Comparison of ENCODE assay signal across 8 cellular contexts in the genomic region with DNA sequence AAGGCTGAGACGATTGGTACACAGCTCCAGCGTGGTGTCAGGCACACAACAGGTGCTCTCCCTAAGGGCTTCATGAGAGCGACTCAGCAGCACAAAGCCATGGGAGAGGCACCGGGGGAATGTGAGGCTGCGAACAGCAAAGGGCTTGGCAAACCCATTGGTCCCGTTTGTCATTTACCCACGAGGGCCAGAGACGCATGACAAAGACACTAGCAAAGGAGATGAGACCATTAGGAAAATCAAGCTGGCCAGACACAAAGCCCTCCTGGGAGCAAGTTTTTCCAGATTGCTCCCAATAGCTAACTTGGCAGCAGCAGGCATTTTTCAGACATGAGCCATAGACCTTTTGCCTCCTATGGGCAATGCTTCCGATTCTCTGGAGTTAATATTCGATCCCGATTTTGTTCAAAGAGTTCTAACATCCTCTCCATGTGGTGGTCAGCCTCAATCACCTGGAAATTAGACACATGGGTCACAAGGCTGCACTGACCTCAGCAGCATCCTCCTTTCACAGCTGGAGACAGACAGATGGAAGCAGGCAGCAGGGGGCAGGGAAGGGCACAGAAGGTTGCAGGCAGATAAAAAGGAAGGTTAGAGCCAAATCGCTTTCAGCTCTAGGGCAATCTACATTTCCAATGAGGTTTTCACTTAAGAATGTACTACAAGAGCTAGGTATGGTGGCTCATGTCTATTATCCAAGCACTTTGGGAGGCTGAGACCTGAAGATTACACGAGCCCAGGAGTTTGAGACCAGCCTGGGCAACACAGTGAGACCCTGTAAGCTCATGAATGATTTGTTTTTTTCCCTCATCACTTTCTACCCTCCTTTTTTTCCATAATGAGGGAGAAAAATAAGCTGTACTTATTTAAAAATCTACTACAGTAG. TPM values are rescaled to one million over a fixed set of nuclear protein-coding genes. Genes with fewer than 3 reads are reported as not detected.
DNase-seq lines count a peak whose midpoint lies in the region; ATAC-seq and TF ChIP-seq lines count a peak whose summit lies in the region.

No MANE protein-coding gene starts in this region.

- H3K27ac ChIP-seq in WERI-Rb-1 (no peak overlapping the region), stomach smooth muscle (ENCODE audit: low read length) (peak overlapping the region; percentile 18), neuronal stem cell (replicated peaks; ENCODE audit: low read length) (no peak overlapping the region)

- ATAC-seq in left ventricle myocardium superior: peak; percentile 21
- ATAC-seq in GM21619 (IDR thresholded peaks at IDR 0.05; ENCODE audit: unreplicated experiment): no peak
- ATAC-seq in stimulated activated naive CD8-positive, alpha-beta T cell treated with anti-CD3 and anti-CD28 coated beads, Interleukin-15, Interleukin-2, amounts not matched to agents 100 U/mL and 50 U/mL, for 24 hours: no peak

- H3K27me3 ChIP-seq in WERI-Rb-1 (ENCODE audit: insufficient read depth, low read depth, severe bottlenecking) (no peaks in the 10 kb centered on the region), stomach smooth muscle (ENCODE audit: control insufficient read depth in 1 of 2, insufficient read depth in 2 of 2, low read length in 2 of 2) (no peaks in the 10 kb centered on the region), neuronal stem cell (ENCODE audit: control insufficient read depth in 3 of 3, insufficient read depth in 3 of 3, low read depth in 1 of 3, low read length in 3 of 3) (no peaks in the 10 kb centered on the region)

- no CpG with 5 or more reads among the region's 13 CpGs for WGBS in neuronal stem cell (ENCODE audit: extremely low coverage in 2 of 2, insufficient read length in 2 of 2, insufficient replicate concordance in 1 of 2), 2 donors

- H2AK5ac ChIP-seq in neuronal stem cell (ENCODE audit: low read depth, low read length): no peak overlapping the region

- no peak overlapping the region for H2BK15ac ChIP-seq in neuronal stem cell (ENCODE audit: low read length)

- no peak for TF ChIP-seq CTCF in WERI-Rb-1 (IDR thresholded peaks at IDR 0.05; ENCODE audit: low read depth, low read length)

- intact Hi-C loops in left ventricle myocardium superior (cut with micrococcal nuclease): no loop called here

- no peaks in the 10 kb centered on the region for H3K79me1 ChIP-seq in neuronal stem cell (ENCODE audit: low read depth, low read length)

- no peak overlapping the region for H2AFZ ChIP-seq in neuronal stem cell (ENCODE audit: low read length)

- H2BK12ac ChIP-seq in neuronal stem cell (ENCODE audit: low read length): no peak overlapping the region

- no peak overlapping the region for H4K91ac ChIP-seq in neuronal stem cell (ENCODE audit: low read depth, low read length, poor library complexity)

- no peak overlapping the region for H3K4ac ChIP-seq in neuronal stem cell (ENCODE audit: low read length)

- no peak overlapping the region for H3K4me2 ChIP-seq in neuronal stem cell (ENCODE audit: insufficient read depth, low read length, poor library complexity, severe bottlenecking)

- no peak overlapping the region for H3K18ac ChIP-seq in neuronal stem cell (ENCODE audit: low read length)

- no peak overlapping the region for H2BK120ac ChIP-seq in neuronal stem cell (ENCODE audit: low read depth, low read length)

- no peak overlapping the region for H2BK5ac ChIP-seq in neuronal stem cell (ENCODE audit: low read length)

- peak; percentile 85 for DNase-seq in HK-2 (ENCODE audit: unreplicated experiment)
- peak; percentile 37 for DNase-seq in WERI-Rb-1
- peak; percentile 62 for DNase-seq in left ventricle myocardium superior
- DNase-seq in neuronal stem cell (ENCODE audit: low spot score): no peak
- no peak for DNase-seq in stimulated activated naive CD8-positive, alpha-beta T cell treated with anti-CD3 and anti-CD28 coated beads, Interleukin-15, Interleukin-2, amounts not matched to agents 100 U/mL and 50 U/mL, for 24 hours
- no peak for DNase-seq in NCI-H526 (lab: John Stamatoyannopoulos, UW)

- no peak overlapping the region for H3K14ac ChIP-seq in neuronal stem cell (ENCODE audit: low read length)

- H3K9ac ChIP-seq in stomach smooth muscle (ENCODE audit: low read length in 2 of 2): no peak overlapping the region
- H3K9ac ChIP-seq in neuronal stem cell (ENCODE audit: low read depth, low read length, poor library complexity): no peak overlapping the region

- H3K4me1 ChIP-seq in stomach smooth muscle (ENCODE audit: control insufficient read depth, insufficient read depth, low read length) (peaks cover 37% of the 10 kb centered on the region), neuronal stem cell (ENCODE audit: control insufficient read depth in 2 of 2, insufficient read depth in 1 of 2, low read depth in 1 of 2, low read length in 2 of 2) (peaks cover 22 to 26% of the 10 kb centered on the region in 2 donors)

- H3K36me3 ChIP-seq in WERI-Rb-1 (no peaks in the 10 kb centered on the region; the same call in 1 of the 2 replicates), stomach smooth muscle (ENCODE audit: control insufficient read depth in 2 of 2, insufficient read depth in 2 of 2, low read length in 2 of 2) (peaks cover 16 to 23% of the 10 kb centered on the region in 2 donors), neuronal stem cell (replicated peaks in 1 of 2; ENCODE audit: control insufficient read depth in 2 of 2, insufficient read depth in 2 of 2, low read length in 2 of 2) (peaks cover 2 to 45% of the 10 kb centered on the region in 2 donors)

- H3K23ac ChIP-seq in neuronal stem cell (ENCODE audit: low read depth, low read length, poor library complexity): no peak overlapping the region

- no peak overlapping the region for H4K8ac ChIP-seq in neuronal stem cell (ENCODE audit: low read depth, low read length)

- H3K4me3 ChIP-seq in WERI-Rb-1 (ENCODE audit: low read depth, low read length) (no peak overlapping the region), stomach smooth muscle (ENCODE audit: low read length in 2 of 2) (no peak overlapping the region), neuronal stem cell (ENCODE audit: low read length in 2 of 2) (no peak overlapping the region)

- H3K9me3 ChIP-seq in WERI-Rb-1 (ENCODE audit: severe bottlenecking): no peaks in the 10 kb centered on the region
- no peaks in the 10 kb centered on the region for H3K9me3 ChIP-seq in stomach smooth muscle (ENCODE audit: control insufficient read depth in 2 of 2, low read length in 2 of 2)
- H3K9me3 ChIP-seq in neuronal stem cell (replicated peaks in 1 of 2; ENCODE audit: control insufficient read depth in 2 of 2, insufficient read depth in 1 of 2, low read depth in 1 of 2, low read length in 2 of 2): no peaks in the 10 kb centered on the region

RNA-seq across cellular contexts. Expression of a gene that starts 38.1 kb away (rescaled TPM):
- total RNA-seq in left ventricle myocardium superior: 16.8 TPM
- 3.4 TPM for polyA plus RNA-seq in neuronal stem cell (2013, experiment 1 of 2)
- polyA plus RNA-seq in neuronal stem cell (2013, experiment 2 of 2): 3.4 TPM

RNA-seq across cellular contexts. Expression of a gene that starts 40.5 kb away (rescaled TPM):
- total RNA-seq in left ventricle myocardium superior: 9.1 TPM
- polyA plus RNA-seq in neuronal stem cell (2013, experiment 1 of 2): 37.5 TPM
- 41.1 TPM for polyA plus RNA-seq in neuronal stem cell (2013, experiment 2 of 2)

RNA-seq across cellular contexts. Expression of a gene that starts 54.4 kb away (rescaled TPM):
- total RNA-seq in left ventricle myocardium superior: 2.1 TPM
- polyA plus RNA-seq in neuronal stem cell (2013, experiment 1 of 2): 3.8 TPM
- polyA plus RNA-seq in neuronal stem cell (2013, experiment 2 of 2): 4.4 TPM

Comparison
In these comparisons a context has a peak if more than half of its experiments do, and no peak if none do; other contexts are left out.
1. DNase-seq: peak in HK-2 (single experiment), WERI-Rb-1 (single experiment) and left ventricle myocardium superior (single experiment); none in neuronal stem cell (single experiment), stimulated activated naive CD8-positive, alpha-beta T cell treated with anti-CD3 and anti-CD28 coated beads, Interleukin-15, Interleukin-2, amounts not matched to agents 100 U/mL and 50 U/mL, for 24 hours (single experiment) and NCI-H526 (0 of 2).